Comparison of ENCODE assay signal across 13 cellular contexts in genomic region chr5:169020102-169020501, GRCh38.
DNase-seq lines count a peak whose midpoint lies in the region; ATAC-seq, FAIRE-seq and TF ChIP-seq lines count a peak whose summit lies in the region.
"Had no signal": no experiment of that assay in that cellular context is flagged by ENCODE, and none has a peak within 500 bp of the region (broad histone marks: within the 10 kb centered on the region; RNA-seq: fewer than 3 reads in every experiment).

No MANE protein-coding gene starts in this region.

- no TSS peak for BruUV-seq in HepG2 (replicated peaks; lab: Mats Ljungman, UMichigan)

- no peak overlapping the region for H3K4me3 ChIP-seq in HepG2 (replicated peaks in 1 of 3; ENCODE audit: insufficient read depth in 1 of 3, low read depth in 2 of 3, low read length in 3 of 3)
- no peak overlapping the region for H3K4me3 ChIP-seq in right lobe of liver
- H3K4me3 ChIP-seq: ovary, vagina had no signal

- H3K9me3 ChIP-seq in HepG2 (ENCODE audit: low read length) (no peaks in the 10 kb centered on the region), right lobe of liver (no peaks in the 10 kb centered on the region)
- H3K9me3 ChIP-seq: ovary, vagina had no signal

- no peak overlapping the region for H3K27ac ChIP-seq in HepG2 (ENCODE audit: extremely low read length, insufficient read depth, low read length)
- no peak overlapping the region for H3K27ac ChIP-seq in right lobe of liver
- H3K27ac ChIP-seq: ovary, vagina had no signal

- intact Hi-C loops in HepG2 (cut with micrococcal nuclease; ENCODE audit: unreplicated experiment) = no loop called here
- intact Hi-C loops in right lobe of liver (cut with DNase I) = no loop called here

- no peak overlapping the region for H3K9ac ChIP-seq in HepG2 (ENCODE audit: insufficient read depth, low read depth, low read length)

- no peaks in the 10 kb centered on the region for H3K79me2 ChIP-seq in HepG2 (ENCODE audit: insufficient read depth, low read length)

- TF ChIP-seq EP300 in HepG2 (IDR thresholded peaks at IDR 0.05; ENCODE audit: low read depth in 2 of 2, low read length in 2 of 2) (no peak), HepG2 (CRISPR knock-in tag; IDR thresholded peaks at IDR 0.05; ENCODE audit: borderline replicate concordance) (no peak)

- no peak for TF ChIP-seq RAD21 in HepG2 (CRISPR knock-in tag; IDR thresholded peaks at IDR 0.05)

- in situ Hi-C loops in HepG2 (cut with HindIII; ENCODE audit: extremely low pct_ligation_motif_present, low pct_unique_long_range_greater_than_20kb) = no loop called here

- ATAC-seq in HepG2 (no peak), right lobe of liver (no peak), HG02642 (IDR thresholded peaks at IDR 0.05; ENCODE audit: poor library complexity, unreplicated experiment) (no peak)

- peaks cover 0 to 29% of the 10 kb centered on the region in 2 experiments; a peak in 2 of 5 replicates for H3K27me3 ChIP-seq in HepG2 (ENCODE audit: control insufficient read depth in 1 of 2, insufficient read depth in 2 of 2, low read length in 2 of 2)
- no peaks in the 10 kb centered on the region for H3K27me3 ChIP-seq in right lobe of liver
- H3K27me3 ChIP-seq: ovary, vagina had no signal

- POLR2A ChIA-PET in HepG2 (lab: Yijun Ruan, JAX) = no interaction called here

- no peak for DNase-seq in HepG2 (ENCODE audit: low spot score)
- DNase-seq in right lobe of liver = no peak
- peak; percentile 48 for DNase-seq in amniotic epithelial cell (ENCODE audit: low read depth)
- DNase-seq in iPS-NIHi11 (ENCODE audit: low spot score) = peak; percentile 44
- DNase-seq in NCI-H226 = no peak
- no peak for DNase-seq in NCI-H345 (lab: John Stamatoyannopoulos, UW)
- no peak for DNase-seq in H54 (ENCODE audit: insufficient read length, low spot score)
- DNase-seq: glutamatergic neuron, Kasumi-1, ovary, RPMI8226 had no signal

- TF ChIP-seq CTCF in HepG2 (CRISPR knock-in tag; IDR thresholded peaks at IDR 0.05) (no peak), right lobe of liver (IDR thresholded peaks at IDR 0.05) (no peak)

- H3K4me1 ChIP-seq in HepG2 (ENCODE audit: insufficient read depth, low read length) (no peaks in the 10 kb centered on the region), right lobe of liver (no peaks in the 10 kb centered on the region)
- H3K4me1 ChIP-seq: vagina had no signal

- CTCF ChIA-PET in HepG2 (lab: Yijun Ruan, JAX; ENCODE audit: low intra/inter-chr PET ratio, low total read pairs) = no interaction called here

- H4K20me1 ChIP-seq in HepG2 (ENCODE audit: insufficient read depth, low read length) = no peaks in the 10 kb centered on the region

- TF ChIP-seq POLR2A in HepG2 (IDR thresholded peaks at IDR 0.05; ENCODE audit: insufficient read depth in 1 of 2, low read depth in 2 of 2, low read length in 2 of 2) (no peak), right lobe of liver (IDR thresholded peaks at IDR 0.05) (no peak), H54 (IDR thresholded peaks at IDR 0.05; ENCODE audit: low read depth, low read length) (no peak)

- WGBS in HepG2 (ENCODE audit: low lambda C conversion rate) = 32% methylated on average over 2 of the region's 2 CpGs
- 15% methylated on average over 2 of the region's 2 CpGs for WGBS in right lobe of liver (ENCODE audit: insufficient coverage, low coverage, low lambda C conversion rate, missing lambda C conversion rate)

- no peak overlapping the region for H2AFZ ChIP-seq in HepG2 (ENCODE audit: low read length)

- H3K4me2 ChIP-seq in HepG2 (ENCODE audit: low read depth, low read length) = no peak overlapping the region

- H3K36me3 ChIP-seq in HepG2 (replicated peaks in 1 of 2; ENCODE audit: control insufficient read depth in 1 of 2, insufficient read depth in 2 of 2, low read length in 2 of 2) (no peaks in the 10 kb centered on the region), right lobe of liver (no peaks in the 10 kb centered on the region)
- H3K36me3 ChIP-seq: ovary, vagina had no signal

- no peak for FAIRE-seq in HepG2 (lab: Jason Lieb, UNC)
- no peak for FAIRE-seq in H54 (lab: Jason Lieb, UNC)

TF ChIP-seq in HepG2, 621 proteins besides CTCF, POLR2A, EP300 and RAD21:
- peak; percentile 89 for TF ChIP-seq THAP11 (CRISPR knock-in tag; IDR thresholded peaks at IDR 0.05)
- no peak for TF ChIP-seq ZNF20 (CRISPR knock-in tag; IDR thresholded peaks at IDR 0.05)
- no peak for TF ChIP-seq ZNF574 (CRISPR knock-in tag; IDR thresholded peaks at IDR 0.05)
- TF ChIP-seq ZNF143 (CRISPR knock-in tag; IDR thresholded peaks at IDR 0.05) = peak; percentile 79
- no peak for TF ChIP-seq MEIS1 (CRISPR knock-in tag; IDR thresholded peaks at IDR 0.05; ENCODE audit: borderline replicate concordance)

Comparison
In these comparisons a context has a peak if more than half of its experiments do, and no peak if none do; other contexts are left out.
1. DNase-seq: peak in amniotic epithelial cell (single experiment) and iPS-NIHi11 (single experiment); none in HepG2 (single experiment), right lobe of liver (0 of 3), NCI-H226 (single experiment), NCI-H345 (single experiment) and H54 (single experiment).